14 cellular contexts compared by ENCODE assay signal in genomic region chr3:26623409-26624208, GRCh38. TPM values are rescaled to one million over a fixed set of nuclear protein-coding genes. Genes with fewer than 3 reads are reported as not detected.
DNase-seq lines count a peak whose midpoint lies in the region; ATAC-seq and TF ChIP-seq lines count a peak whose summit lies in the region.
"Had no signal": no experiment of that assay in that cellular context is flagged by ENCODE, and none has a peak within 500 bp of the region (broad histone marks: within the 10 kb centered on the region; RNA-seq: fewer than 3 reads in every experiment).

No MANE protein-coding gene starts in this region.

- no peaks in the 10 kb centered on the region for H3K9me3 Mint-ChIP-seq in activated T-helper 17 cell treated with anti-CD3 and anti-CD28 coated beads, Interleukin-2, amount 50 U/mL, for 72 hours
- H3K9me3 Mint-ChIP-seq: activated CD4-positive, alpha-beta T cell treated with anti-CD3 and anti-CD28 coated beads, Interleukin-2, amount 10 ng/mL, durations not matched to agents 7 days and 5 days had no signal

- peaks cover 0 to 16% of the 10 kb centered on the region in 2 experiments; a peak in 1 of 4 replicates for H3K4me1 ChIP-seq in SK-N-SH (ENCODE audit: control insufficient read depth in 1 of 2, insufficient read depth in 2 of 2, low read depth in 1 of 2, low read length in 1 of 2)
- H3K4me1 ChIP-seq in lower lobe of right lung: peaks cover 18% of the 10 kb centered on the region
- H3K4me1 ChIP-seq in thoracic aorta (ENCODE audit: control insufficient read depth in 1 of 2, low read depth in 2 of 2): peaks cover 0 to 8% of the 10 kb centered on the region in 2 donors

- TF ChIP-seq EP300 in SK-N-SH (IDR thresholded peaks at IDR 0.05; ENCODE audit: borderline replicate concordance in 1 of 2, low read depth in 1 of 2, low read length in 1 of 2): no peak

- no peaks in the 10 kb centered on the region for H3K9me2 ChIP-seq in SK-N-SH

- H3K9me3 ChIP-seq in SK-N-SH: no peaks in the 10 kb centered on the region
- H3K9me3 ChIP-seq in lower lobe of right lung: no peaks in the 10 kb centered on the region
- H3K9me3 ChIP-seq in thoracic aorta: no peaks in the 10 kb centered on the region

- peaks cover 38% of the 10 kb centered on the region for H3K27me3 Mint-ChIP-seq in activated T-helper 17 cell treated with anti-CD3 and anti-CD28 coated beads, Interleukin-2, amount 50 U/mL, for 72 hours

- peak; percentile 51 for DNase-seq in SK-N-SH
- no peak for DNase-seq in coronary artery (ENCODE audit: low spot score)
- DNase-seq in lower lobe of right lung: peak; percentile 41
- DNase-seq in thoracic aorta (ENCODE audit: low spot score): no peak
- no peak for DNase-seq in T-helper 1 cell
- DNase-seq in KBM-7: no peak
- DNase-seq: activated CD4-positive, alpha-beta T cell treated with anti-CD3 and anti-CD28 coated beads, Interleukin-2, amount 10 ng/mL, durations not matched to agents 7 days and 5 days; activated gamma-delta T cell treated with Interleukin-2 at 50 U/mL for 16 hours; KG1; NCI-H1930 had no signal

- H3K4me2 ChIP-seq in SK-N-SH: no peak overlapping the region

- H3K36me3 Mint-ChIP-seq in activated T-helper 17 cell treated with anti-CD3 and anti-CD28 coated beads, Interleukin-2, amount 50 U/mL, for 72 hours (ENCODE audit: low read depth): no peaks in the 10 kb centered on the region

- in situ Hi-C loops in KBM-7 (cut with MboI; ENCODE audit: low pct_unique_long_range_greater_than_20kb, low sequenced_read_pairs): no loop called here

- no peaks in the 10 kb centered on the region for H3K4me1 Mint-ChIP-seq in activated T-helper 17 cell treated with anti-CD3 and anti-CD28 coated beads, Interleukin-2, amount 50 U/mL, for 72 hours
- H3K4me1 Mint-ChIP-seq: activated CD4-positive, alpha-beta T cell treated with anti-CD3 and anti-CD28 coated beads, Interleukin-2, amount 10 ng/mL, durations not matched to agents 7 days and 5 days; central memory CD8-positive, alpha-beta T cell had no signal

- H3K4me3 ChIP-seq in SK-N-SH (ENCODE audit: low read depth in 2 of 2, low read length in 1 of 2) (peak overlapping the region in 1 of 2 experiments; percentile 12; a peak in 1 of 4 replicates), coronary artery (peak overlapping the region; percentile 62), lower lobe of right lung (peak overlapping the region; percentile 42), thoracic aorta (peak overlapping the region; percentile 60)

- TF ChIP-seq RAD21 in SK-N-SH (IDR thresholded peaks at IDR 0.05; ENCODE audit: low read length): no peak

- H3K9ac ChIP-seq in SK-N-SH: no peak overlapping the region

- 2% methylated on average over 28 of the region's 33 CpGs for WGBS in SK-N-SH (ENCODE audit: low lambda C conversion rate)

- no peaks in the 10 kb centered on the region for H3F3A ChIP-seq in SK-N-SH (replicated peaks; ENCODE audit: insufficient read depth)

- ATAC-seq in SK-N-SH treated with all-trans-retinoic acid at 6 μM for 48 hours (no peak), lower lobe of right lung (peak in 1 of 2 donors; percentile 9), thoracic aorta (ENCODE audit: insufficient number of reproducible peaks, low FRiP score, low read depth) (no peak)
- no peak for ATAC-seq in activated T-helper 17 cell treated with anti-CD3 and anti-CD28 coated beads, Interleukin-2, amount 50 U/mL, for 72 hours (replicated peaks)

- H3K4me3 Mint-ChIP-seq in activated T-helper 17 cell treated with anti-CD3 and anti-CD28 coated beads, Interleukin-2, amount 50 U/mL, for 72 hours: no peak overlapping the region
- H3K4me3 Mint-ChIP-seq: activated CD4-positive, alpha-beta T cell treated with anti-CD3 and anti-CD28 coated beads, Interleukin-2, amount 10 ng/mL, durations not matched to agents 7 days and 5 days; central memory CD8-positive, alpha-beta T cell had no signal

- H3K27ac Mint-ChIP-seq in activated T-helper 17 cell treated with anti-CD3 and anti-CD28 coated beads, Interleukin-2, amount 50 U/mL, for 72 hours: no peak overlapping the region
- H3K27ac Mint-ChIP-seq: activated CD4-positive, alpha-beta T cell treated with anti-CD3 and anti-CD28 coated beads, Interleukin-2, amount 10 ng/mL, durations not matched to agents 7 days and 5 days had no signal

- no peaks in the 10 kb centered on the region for H3K27me3 ChIP-seq in SK-N-SH (ENCODE audit: insufficient read depth)
- peaks cover 39% of the 10 kb centered on the region for H3K27me3 ChIP-seq in lower lobe of right lung (ENCODE audit: low read depth)
- no peaks in the 10 kb centered on the region for H3K27me3 ChIP-seq in thoracic aorta (replicated peaks; ENCODE audit: insufficient read depth)

- no peaks in the 10 kb centered on the region for H3K79me2 ChIP-seq in SK-N-SH (ENCODE audit: insufficient read depth)

- H2AFZ ChIP-seq in SK-N-SH (ENCODE audit: low read depth): no peak overlapping the region

- intact Hi-C loops in lower lobe of right lung (cut with DNase I): no loop called here

- TF ChIP-seq CTCF in SK-N-SH (IDR thresholded peaks at IDR 0.05) (no peak), coronary artery (IDR thresholded peaks at IDR 0.05) (no peak), lower lobe of right lung (IDR thresholded peaks at IDR 0.05) (no peak), thoracic aorta (IDR thresholded peaks at IDR 0.05) (no peak)

- CTCF ChIA-PET in SK-N-SH (lab: Yijun Ruan, JAX): no interaction called here

- H3K27ac ChIP-seq in SK-N-SH (ENCODE audit: low read depth in 2 of 2, low read length in 1 of 2) (no peak overlapping the region), coronary artery (no peak overlapping the region), lower lobe of right lung (no peak overlapping the region), thoracic aorta (no peak overlapping the region)

- POLR2A ChIA-PET in SK-N-SH (lab: Yijun Ruan, JAX): no interaction called here

- no peaks in the 10 kb centered on the region for H3K36me3 ChIP-seq in SK-N-SH (replicated peaks in 1 of 2; ENCODE audit: control insufficient read depth in 1 of 2, insufficient read depth in 2 of 2, low read length in 1 of 2)
- no peaks in the 10 kb centered on the region for H3K36me3 ChIP-seq in lower lobe of right lung
- no peaks in the 10 kb centered on the region for H3K36me3 ChIP-seq in thoracic aorta

- H4K20me1 ChIP-seq in SK-N-SH (ENCODE audit: insufficient read depth): no peaks in the 10 kb centered on the region

TF ChIP-seq in SK-N-SH, 30 proteins besides CTCF, POLR2A, EP300 and RAD21 (continues in another document):
- TF ChIP-seq IRF3 (IDR thresholded peaks at IDR 0.05; ENCODE audit: low read depth, low read length) (no peak), GABPA (IDR thresholded peaks at IDR 0.05; ENCODE audit: low read depth) (no peak), MEF2A (IDR thresholded peaks at IDR 0.05; ENCODE audit: borderline replicate concordance, low read depth) (no peak), FOSL2 (IDR thresholded peaks at IDR 0.05; ENCODE audit: borderline replicate concordance, low read depth) (no peak), RCOR1 (IDR thresholded peaks at IDR 0.05; ENCODE audit: low read length) (no peak)

TF ChIP-seq in SK-N-SH treated with all-trans-retinoic acid at 6 μM for 48 hours, 23 proteins besides CTCF, POLR2A, EP300 and RAD21:
- TF ChIP-seq TCF4 (CRISPR knock-in tag; IDR thresholded peaks at IDR 0.05; ENCODE audit: borderline replicate concordance) (no peak), CREB5 (CRISPR knock-in tag; IDR thresholded peaks at IDR 0.05; ENCODE audit: low read depth) (no peak), ZFP30 (CRISPR knock-in tag; IDR thresholded peaks at IDR 0.05) (no peak), ZNF8 (CRISPR knock-in tag; IDR thresholded peaks at IDR 0.05) (no peak), CSDC2 (CRISPR knock-in tag; IDR thresholded peaks at IDR 0.05) (no peak), ISL1 (CRISPR knock-in tag; IDR thresholded peaks at IDR 0.05) (no peak), ESRRG (CRISPR knock-in tag; IDR thresholded peaks at IDR 0.05) (no peak), CSRNP3 (CRISPR knock-in tag; IDR thresholded peaks at IDR 0.05) (no peak), ZNF70 (CRISPR knock-in tag; IDR thresholded peaks at IDR 0.05) (no peak)

RNA-seq across cellular contexts. Expression of gene LRRC3B, which starts 1.0 kb away (rescaled TPM):
- polyA plus RNA-seq in SK-N-SH (2012; rRNA removed): not detected in 2 replicates
- not detected in 2 replicates for polyA plus RNA-seq in SK-N-SH (2012; cell fraction: cytosol; rRNA removed)
- polyA plus RNA-seq in SK-N-SH (2012; cell fraction: nucleus; rRNA removed): not detected in 2 replicates
- total RNA-seq in lower lobe of right lung: 0.30 TPM
- not detected for total RNA-seq in thoracic aorta
- under 1 TPM in 1 of 2 donors, not detected in 1; 0.03 TPM for total RNA-seq in activated T-helper 17 cell treated with anti-CD3 and anti-CD28 coated beads, Interleukin-2, amount 50 U/mL, for 72 hours
- total RNA-seq: activated CD4-positive, alpha-beta T cell treated with anti-CD3 and anti-CD28 coated beads, Interleukin-2, amount 10 ng/mL, durations not matched to agents 7 days and 5 days; lung microvascular endothelial cell had no signal

Comparison
In these comparisons a context has a peak if more than half of its experiments do, and no peak if none do; other contexts are left out.
1. DNase-seq: peak in SK-N-SH (single experiment) and lower lobe of right lung (single experiment); none in coronary artery (single experiment), thoracic aorta (single experiment), T-helper 1 cell (0 of 5) and KBM-7 (single experiment).